In the genomic region with DNA sequence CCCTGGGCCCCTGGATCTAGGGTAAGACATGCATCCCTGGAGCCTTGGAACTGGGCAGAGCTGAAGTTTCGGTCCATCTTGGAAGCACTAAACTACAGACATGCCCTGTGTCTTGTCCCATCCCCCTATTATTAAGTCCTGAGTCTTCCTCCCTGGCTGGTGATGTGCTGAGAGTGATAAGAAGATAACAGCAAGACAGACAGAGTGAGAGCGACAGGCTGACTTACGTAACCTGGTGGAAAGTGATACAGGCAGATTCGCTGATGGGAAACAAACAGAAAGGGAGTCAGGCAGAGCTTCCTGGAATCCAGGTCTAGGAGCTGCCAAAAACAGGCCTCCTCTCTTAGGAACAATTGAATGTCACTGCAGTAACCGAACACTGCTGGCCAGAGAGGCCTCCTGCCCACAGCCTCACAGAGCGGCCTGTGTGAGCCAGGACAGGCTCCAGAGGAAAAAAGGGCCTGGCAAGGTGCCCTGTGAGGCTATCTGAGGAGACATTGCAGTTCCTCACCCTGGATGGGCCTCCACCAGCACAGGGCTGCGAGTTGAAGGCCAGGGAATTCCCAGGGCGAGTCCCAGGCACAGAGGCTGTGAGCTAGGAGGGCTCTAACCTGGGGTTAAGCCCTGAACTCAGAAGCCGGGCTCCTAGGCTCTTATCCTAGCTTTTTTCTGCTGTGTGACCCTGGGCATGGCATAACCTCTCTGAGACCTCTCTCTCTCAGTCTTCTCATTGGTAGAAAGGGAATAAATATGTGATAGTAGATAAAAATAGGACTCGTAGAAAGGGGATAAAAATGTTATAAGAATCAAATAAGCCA, we compare ENCODE assay signal across 8 cellular contexts. TPM values are rescaled to one million over a fixed set of nuclear protein-coding genes. Genes with fewer than 3 reads are reported as not detected.
DNase-seq lines count a peak whose midpoint lies in the region; ATAC-seq and TF ChIP-seq lines count a peak whose summit lies in the region.

No MANE protein-coding gene starts in this region.

- no peak overlapping the region for H3K4me3 ChIP-seq in GM23338
- peak overlapping the region in 1 of 3 donors; percentile 16 for H3K4me3 ChIP-seq in skeletal muscle tissue (ENCODE audit: low read length in 3 of 3)

- TF ChIP-seq CTCF in GM23338 (conservative IDR thresholded peaks at IDR 0.05; ENCODE audit: low read depth in 2 of 2), result no peak
- TF ChIP-seq CTCF in brain (conservative IDR thresholded peaks at IDR 0.05), result no peak

- H3K27me3 Mint-ChIP-seq in GM23338 (ENCODE audit: insufficient read depth, low read depth, poor library complexity) (no peaks in the 10 kb centered on the region), brain (peaks cover 5% of the 10 kb centered on the region)

- no peak overlapping the region for H3K4me2 ChIP-seq in GM23338

- peak; percentile 37 for ATAC-seq in GM23338
- no peak for ATAC-seq in GM21447 (IDR thresholded peaks at IDR 0.05; ENCODE audit: unreplicated experiment)

- H2AFZ ChIP-seq in GM23338, result peak overlapping the region; percentile 52

- peaks cover 10% of the 10 kb centered on the region for H3K4me1 Mint-ChIP-seq in GM23338
- peaks cover 8% of the 10 kb centered on the region for H3K4me1 Mint-ChIP-seq in brain

- H3K36me3 ChIP-seq in GM23338 (ENCODE audit: insufficient read depth) (no peaks in the 10 kb centered on the region), skeletal muscle tissue (ENCODE audit: control insufficient read depth in 3 of 3, insufficient read depth in 3 of 3, low read length in 3 of 3) (no peaks in the 10 kb centered on the region)

- peak overlapping the region; percentile 51 to 70 (median 58) for H3K9ac ChIP-seq in skeletal muscle tissue (ENCODE audit: low read depth in 1 of 3, low read length in 3 of 3)

- no peaks in the 10 kb centered on the region for H4K20me1 ChIP-seq in GM23338 (replicated peaks; ENCODE audit: insufficient read depth)

- no peak for DNase-seq in GM23338 (ENCODE audit: low spot score)
- peak; percentile 70 for DNase-seq in iris pigment epithelial cell (ENCODE audit: low read depth)
- DNase-seq in stimulated activated naive CD4-positive, alpha-beta T cell (lab: John Stamatoyannopoulos, UW), result no peak
- no peak for DNase-seq in NCI-H2081 treated with DMSO at 0.1 percent for 48 hours (lab: John Stamatoyannopoulos, UW)
- DNase-seq in activated CD8-positive, alpha-beta memory T cell treated with anti-CD3 and anti-CD28 coated beads for 24 hours, result no peak

- H3K27ac ChIP-seq in GM23338 (ENCODE audit: low read depth), result no peak overlapping the region
- peak overlapping the region; percentile 92 for H3K27ac ChIP-seq in skeletal muscle tissue (ENCODE audit: low read depth, low read length)

- H3K4me3 Mint-ChIP-seq in GM23338 (no peak overlapping the region), brain (no peak overlapping the region)

- H3K4me1 ChIP-seq in GM23338 (ENCODE audit: insufficient read depth) (peaks cover 12% of the 10 kb centered on the region), skeletal muscle tissue (ENCODE audit: control insufficient read depth in 3 of 3, insufficient read depth in 3 of 3, low read length in 3 of 3) (peaks cover 23 to 27% (median 25%) of the 10 kb centered on the region in 3 donors)

- H3F3A ChIP-seq in GM23338 (replicated peaks; ENCODE audit: low read depth), result 0 out of 2 replicates have a peak, but pooled peaks cover 3% of the 10 kb centered on the region

- H3K79me2 ChIP-seq in GM23338 (replicated peaks; ENCODE audit: insufficient read depth), result no peaks in the 10 kb centered on the region

- H3K36me3 Mint-ChIP-seq in GM23338 (ENCODE audit: low read depth) (no peaks in the 10 kb centered on the region), brain (no peaks in the 10 kb centered on the region)

- H3K9me3 Mint-ChIP-seq in GM23338, result no peaks in the 10 kb centered on the region
- H3K9me3 Mint-ChIP-seq in brain, result no peaks in the 10 kb centered on the region

- H3K27me3 ChIP-seq in GM23338 (ENCODE audit: insufficient read depth) (no peaks in the 10 kb centered on the region), skeletal muscle tissue (ENCODE audit: control insufficient read depth in 3 of 3, insufficient read depth in 3 of 3, low read length in 3 of 3) (no peaks in the 10 kb centered on the region)

- H3K27ac Mint-ChIP-seq in GM23338, result no peak overlapping the region
- H3K27ac Mint-ChIP-seq in brain, result peak overlapping the region in 3 of 5 experiments; percentile 31 to 83 (median 83)

- no peaks in the 10 kb centered on the region for H3K9me3 ChIP-seq in skeletal muscle tissue (ENCODE audit: control insufficient read depth in 3 of 3, low read length in 3 of 3)

- H3K9me2 ChIP-seq in GM23338 (ENCODE audit: insufficient read depth), result no peaks in the 10 kb centered on the region

TF ChIP-seq in GM23338, 12 proteins besides CTCF, POLR2A, EP300 and RAD21 (continues in another document):
- TF ChIP-seq ZNF114 (CRISPR knock-in tag; IDR thresholded peaks at IDR 0.05), result no peak
- TF ChIP-seq, protein P1, sequence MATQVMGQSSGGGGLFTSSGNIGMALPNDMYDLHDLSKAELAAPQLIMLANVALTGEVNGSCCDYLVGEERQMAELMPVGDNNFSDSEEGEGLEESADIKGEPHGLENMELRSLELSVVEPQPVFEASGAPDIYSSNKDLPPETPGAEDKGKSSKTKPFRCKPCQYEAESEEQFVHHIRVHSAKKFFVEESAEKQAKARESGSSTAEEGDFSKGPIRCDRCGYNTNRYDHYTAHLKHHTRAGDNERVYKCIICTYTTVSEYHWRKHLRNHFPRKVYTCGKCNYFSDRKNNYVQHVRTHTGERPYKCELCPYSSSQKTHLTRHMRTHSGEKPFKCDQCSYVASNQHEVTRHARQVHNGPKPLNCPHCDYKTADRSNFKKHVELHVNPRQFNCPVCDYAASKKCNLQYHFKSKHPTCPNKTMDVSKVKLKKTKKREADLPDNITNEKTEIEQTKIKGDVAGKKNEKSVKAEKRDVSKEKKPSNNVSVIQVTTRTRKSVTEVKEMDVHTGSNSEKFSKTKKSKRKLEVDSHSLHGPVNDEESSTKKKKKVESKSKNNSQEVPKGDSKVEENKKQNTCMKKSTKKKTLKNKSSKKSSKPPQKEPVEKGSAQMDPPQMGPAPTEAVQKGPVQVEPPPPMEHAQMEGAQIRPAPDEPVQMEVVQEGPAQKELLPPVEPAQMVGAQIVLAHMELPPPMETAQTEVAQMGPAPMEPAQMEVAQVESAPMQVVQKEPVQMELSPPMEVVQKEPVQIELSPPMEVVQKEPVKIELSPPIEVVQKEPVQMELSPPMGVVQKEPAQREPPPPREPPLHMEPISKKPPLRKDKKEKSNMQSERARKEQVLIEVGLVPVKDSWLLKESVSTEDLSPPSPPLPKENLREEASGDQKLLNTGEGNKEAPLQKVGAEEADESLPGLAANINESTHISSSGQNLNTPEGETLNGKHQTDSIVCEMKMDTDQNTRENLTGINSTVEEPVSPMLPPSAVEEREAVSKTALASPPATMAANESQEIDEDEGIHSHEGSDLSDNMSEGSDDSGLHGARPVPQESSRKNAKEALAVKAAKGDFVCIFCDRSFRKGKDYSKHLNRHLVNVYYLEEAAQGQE (IDR thresholded peaks at IDR 0.05; ENCODE audit: unreplicated experiment), result no peak
- TF ChIP-seq, protein P2, sequence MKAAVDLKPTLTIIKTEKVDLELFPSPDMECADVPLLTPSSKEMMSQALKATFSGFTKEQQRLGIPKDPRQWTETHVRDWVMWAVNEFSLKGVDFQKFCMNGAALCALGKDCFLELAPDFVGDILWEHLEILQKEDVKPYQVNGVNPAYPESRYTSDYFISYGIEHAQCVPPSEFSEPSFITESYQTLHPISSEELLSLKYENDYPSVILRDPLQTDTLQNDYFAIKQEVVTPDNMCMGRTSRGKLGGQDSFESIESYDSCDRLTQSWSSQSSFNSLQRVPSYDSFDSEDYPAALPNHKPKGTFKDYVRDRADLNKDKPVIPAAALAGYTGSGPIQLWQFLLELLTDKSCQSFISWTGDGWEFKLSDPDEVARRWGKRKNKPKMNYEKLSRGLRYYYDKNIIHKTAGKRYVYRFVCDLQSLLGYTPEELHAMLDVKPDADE (IDR thresholded peaks at IDR 0.05), result no peak
- no peak for TF ChIP-seq EZH2phosphoT487 (IDR thresholded peaks at IDR 0.05; ENCODE audit: unreplicated experiment)

RNA-seq across cellular contexts. Expression of a gene that starts 34.2 kb away (rescaled TPM):
- total RNA-seq in GM23338 (2014; rRNA removed; shearing (Covaris generic)), result 50.3 and 53.2 TPM in 2 replicates
- polyA plus RNA-seq in GM23338 (2016; fragmentation: Nextera tagmentation; extraction: Ambion mirVana) (19.1 and 20.1 TPM in 2 replicates), brain (ENCODE audit: insufficient read depth, low read depth, low replicate concordance) (79.2 TPM)
- 14.6 TPM for total RNA-seq in skeletal muscle tissue
